Comparison of ENCODE assay signal across 8 cellular contexts in genomic region chr20:48295445-48295903, GRCh38.
DNase-seq lines count a peak whose midpoint lies in the region; ATAC-seq and TF ChIP-seq lines count a peak whose summit lies in the region.

No MANE protein-coding gene starts in this region.

- H3K36me3 ChIP-seq in brain microvascular endothelial cell (replicated peaks) = no peaks in the 10 kb centered on the region

- H3K4me3 ChIP-seq in brain microvascular endothelial cell (ENCODE audit: low read depth, low read length) = no peak overlapping the region

- peak; percentile 62 for TF ChIP-seq CTCF in brain microvascular endothelial cell (IDR thresholded peaks at IDR 0.05; ENCODE audit: low read depth, low read length, missing control alignments)

- H3K27ac ChIP-seq in brain microvascular endothelial cell = peak overlapping the region; percentile 37

- intact Hi-C loops in Right ventricle myocardium superior (cut with DNase I) = no loop called here
- intact Hi-C loops in cardiac septum (cut with DNase I) = loop anchor here (10.0 kb wide), 1 partner anchor 571 kb away; no protein-coding TSS in a partner anchor

- no peak for DNase-seq in Right ventricle myocardium superior
- no peak for DNase-seq in cardiac septum (ENCODE audit: low spot score)
- DNase-seq in brain microvascular endothelial cell = peak; percentile 88
- DNase-seq in kidney tubule cell (ENCODE audit: low spot score) = peak; percentile 98
- DNase-seq in C1 segment of cervical spinal cord (lab: John Stamatoyannopoulos, UW) = no peak

- peak; percentile 39 for ATAC-seq in Right ventricle myocardium superior (ENCODE audit: poor library complexity)
- ATAC-seq in GM19324 (IDR thresholded peaks at IDR 0.05; ENCODE audit: low FRiP score, unreplicated experiment) = no peak
- ATAC-seq in GM18861 (IDR thresholded peaks at IDR 0.05; ENCODE audit: unreplicated experiment) = no peak
- no peak for ATAC-seq in HG03469 (IDR thresholded peaks at IDR 0.05; ENCODE audit: unreplicated experiment)

- in situ Hi-C loops in brain microvascular endothelial cell (cut with HindIII; ENCODE audit: low pct_ligation_motif_present, low sequenced_read_pairs) = no loop called here

- H3K27me3 ChIP-seq in brain microvascular endothelial cell (replicated peaks) = no peaks in the 10 kb centered on the region

Comparison
In these comparisons a context has a peak if more than half of its experiments do, and no peak if none do; other contexts are left out.
1. DNase-seq: peak in brain microvascular endothelial cell (single experiment) and kidney tubule cell (single experiment); none in Right ventricle myocardium superior (single experiment), cardiac septum (single experiment) and C1 segment of cervical spinal cord (0 of 14).